21 cellular contexts compared by ENCODE assay signal in genomic region chr4:54482529-54482961, GRCh38.
DNase-seq lines count a peak whose midpoint lies in the region; ATAC-seq and TF ChIP-seq lines count a peak whose summit lies in the region.
"Had no signal": no experiment of that assay in that cellular context is flagged by ENCODE, and none has a peak within 500 bp of the region (broad histone marks: within the 10 kb centered on the region; RNA-seq: fewer than 3 reads in every experiment).

No MANE protein-coding gene starts in this region.

- H3K4ac ChIP-seq in mesenchymal stem cell (ENCODE audit: low read depth in 1 of 2, low read length in 2 of 2) = no peak overlapping the region

- no peak overlapping the region for H2BK12ac ChIP-seq in mesenchymal stem cell (ENCODE audit: low read length in 2 of 2)

- in situ Hi-C loops in Caki2 (cut with HindIII; ENCODE audit: low pct_unique_long_range_greater_than_20kb, low sequenced_read_pairs) = no loop called here

- H3K9me3 ChIP-seq in adrenal gland (replicated peaks in 1 of 3) (no peaks in the 10 kb centered on the region), mesenchymal stem cell (ENCODE audit: control insufficient read depth, low read length) (peaks cover 16% of the 10 kb centered on the region)
- H3K9me3 ChIP-seq: uterus had no signal

- DNase-seq in Caki2 (ENCODE audit: low read depth) = peak; percentile 47
- peak; percentile 77 for DNase-seq in HT1080 (ENCODE audit: low read depth)
- DNase-seq in adrenal gland = peak; percentile 38 to 80 (median 67)
- DNase-seq in mesenchymal stem cell = peak; percentile 35
- DNase-seq in NCI-H748 treated with DMSO at 0.1 percent for 48 hours (lab: John Stamatoyannopoulos, UW) = no peak
- no peak for DNase-seq in central memory CD4-positive, alpha-beta T cell
- DNase-seq: effector CD4-positive, alpha-beta T cell; esophagus squamous epithelium; head of caudate nucleus; MV-4-11; NCI-H1930; NCI-H510A treated with DMSO at 0.1 percent for 48 hours; small intestine; stimulated activated CD4-positive, alpha-beta T cell treated with anti-CD3 and anti-CD28 coated beads, Interleukin-4, amount 100 ng/mL, for 4 hours; T-helper 9 cell; uterus had no signal

- intact Hi-C loops in adrenal gland (cut with DNase I) = no loop called here

- no peak overlapping the region for H3K9ac ChIP-seq in mesenchymal stem cell (ENCODE audit: low read length)
- H3K9ac ChIP-seq: BLaER1 had no signal

- 51 to 78% (median 70%) methylated on average over 4 of the region's 4 CpGs for WGBS in adrenal gland, 4 donors
- WGBS in mesenchymal stem cell = 87% methylated on average over 4 of the region's 4 CpGs

- no peak for TF ChIP-seq CTCF in adrenal gland (IDR thresholded peaks at IDR 0.05)

- H3K36me3 ChIP-seq in adrenal gland (replicated peaks in 1 of 2) (no peaks in the 10 kb centered on the region), mesenchymal stem cell (ENCODE audit: control insufficient read depth in 1 of 2, insufficient read depth in 2 of 2, low read depth in 1 of 2, low read length in 2 of 2) (no peaks in the 10 kb centered on the region)
- H3K36me3 ChIP-seq: BLaER1, esophagus squamous epithelium, uterus had no signal

- no peak for TF ChIP-seq POLR2A in adrenal gland (IDR thresholded peaks at IDR 0.05)

- H3K27me3 ChIP-seq in adrenal gland (no peaks in the 10 kb centered on the region), mesenchymal stem cell (ENCODE audit: control insufficient read depth in 1 of 2, insufficient read depth in 1 of 2, low read length in 2 of 2) (no peaks in the 10 kb centered on the region)
- H3K27me3 ChIP-seq: BLaER1, esophagus squamous epithelium, uterus had no signal

- no peak overlapping the region for H3K23ac ChIP-seq in mesenchymal stem cell (ENCODE audit: low read length in 2 of 2)

- H2AFZ ChIP-seq in mesenchymal stem cell (ENCODE audit: low read depth, low read length) = no peak overlapping the region
- H2AFZ ChIP-seq: GM23338 had no signal

- no peak overlapping the region for H4K8ac ChIP-seq in mesenchymal stem cell (ENCODE audit: low read length)

- no peak overlapping the region for H2BK120ac ChIP-seq in mesenchymal stem cell (ENCODE audit: low read depth, low read length)

- H2AK5ac ChIP-seq in mesenchymal stem cell (ENCODE audit: low read length, severe bottlenecking) = no peak overlapping the region

- H3K4me2 ChIP-seq in mesenchymal stem cell (ENCODE audit: low read length, poor library complexity, severe bottlenecking) = no peak overlapping the region
- H3K4me2 ChIP-seq: BLaER1, GM23338 had no signal

- no peak overlapping the region for H3K14ac ChIP-seq in mesenchymal stem cell (ENCODE audit: low read length in 2 of 2)

- H3K4me3 ChIP-seq in adrenal gland = no peak overlapping the region
- no peak overlapping the region for H3K4me3 ChIP-seq in mesenchymal stem cell (ENCODE audit: insufficient read depth in 1 of 2, low read depth in 1 of 2, low read length in 2 of 2)
- H3K4me3 ChIP-seq: BLaER1, esophagus squamous epithelium, GM23338, uterus had no signal

- no peak overlapping the region for H3K18ac ChIP-seq in mesenchymal stem cell (ENCODE audit: low read depth in 1 of 2, low read length in 2 of 2)

- no peak for ATAC-seq in GM19455 (IDR thresholded peaks at IDR 0.05; ENCODE audit: unreplicated experiment)
- ATAC-seq: activated CD4-positive, CD25-positive, alpha-beta regulatory T cell treated with anti-CD3 and anti-CD28 coated beads, Interleukin-2, amount 50 U/mL, for 24 hours; GM23338; natural killer cell treated with Interleukin-12 subunit alpha and Interleukin-12 subunit beta and Interleukin-15 and Interleukin-18, amount 100 ng/mL, for 72 hours had no signal

- no peak overlapping the region for H2BK5ac ChIP-seq in mesenchymal stem cell (ENCODE audit: low read depth, low read length, poor library complexity, severe bottlenecking)

- no peak overlapping the region for H2BK15ac ChIP-seq in mesenchymal stem cell (ENCODE audit: low read depth, poor library complexity, severe bottlenecking)

- no peak overlapping the region for H4K91ac ChIP-seq in mesenchymal stem cell (ENCODE audit: low read length)

- H3K4me1 ChIP-seq in adrenal gland (replicated peaks in 1 of 2) = no peaks in the 10 kb centered on the region
- H3K4me1 ChIP-seq in mesenchymal stem cell (ENCODE audit: control insufficient read depth, insufficient read depth, low read depth, low read length) = no peaks in the 10 kb centered on the region
- H3K4me1 ChIP-seq: BLaER1, uterus had no signal

- no peaks in the 10 kb centered on the region for H3K79me1 ChIP-seq in mesenchymal stem cell (replicated peaks; ENCODE audit: low read length, poor library complexity, severe bottlenecking)

- H3K27ac ChIP-seq in adrenal gland (no peak overlapping the region), mesenchymal stem cell (ENCODE audit: low read length, poor library complexity, severe bottlenecking) (no peak overlapping the region)
- H3K27ac ChIP-seq: BLaER1, uterus had no signal

Comparison
In these comparisons a context has a peak if more than half of its experiments do, and no peak if none do; other contexts are left out.
1. DNase-seq: peak in Caki2 (single experiment), HT1080 (single experiment), adrenal gland (7 of 7) and mesenchymal stem cell (single experiment); none in NCI-H748 treated with DMSO at 0.1 percent for 48 hours (single experiment) and central memory CD4-positive, alpha-beta T cell (single experiment).